ENCODE assay signal across 20 cellular contexts in the genomic region with DNA sequence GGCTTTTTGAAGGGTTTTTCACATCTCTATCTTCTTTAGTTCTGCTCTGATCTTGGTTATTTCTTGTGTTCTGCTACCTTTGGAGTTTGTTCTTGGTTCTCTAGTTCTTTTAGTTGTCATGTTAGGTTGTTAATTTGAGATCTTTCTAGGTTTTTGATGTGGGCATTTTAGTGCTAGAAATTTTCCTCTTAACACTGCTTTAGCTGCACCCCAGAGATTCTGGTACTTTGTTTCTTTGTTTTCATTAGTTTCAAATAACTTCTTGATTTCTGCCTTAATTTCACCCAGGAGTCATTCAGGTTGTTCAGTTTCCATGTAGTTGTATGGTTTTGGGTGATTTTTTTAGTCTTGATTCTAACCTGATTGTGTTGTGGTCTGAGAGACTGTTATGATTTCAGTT. TPM values are rescaled to one million over a fixed set of nuclear protein-coding genes. Genes with fewer than 3 reads are reported as not detected.
DNase-seq lines count a peak whose midpoint lies in the region; ATAC-seq, FAIRE-seq and TF ChIP-seq lines count a peak whose summit lies in the region.
"Had no signal": no experiment of that assay in that cellular context is flagged by ENCODE, and none has a peak within 500 bp of the region (broad histone marks: within the 10 kb centered on the region; RNA-seq: fewer than 3 reads in every experiment).

No MANE protein-coding gene starts in this region.

- CTCF ChIA-PET in activated CD4-positive, alpha-beta T cell treated with anti-CD3 and anti-CD28 coated beads, Interleukin-2, amount 10 ng/mL, durations not matched to agents 7 days and 5 days (lab: Charles Lee) = interaction anchor here (0.7 kb wide), 1 partner anchor 12 kb away, joined by 3 read pairs; no protein-coding TSS in a partner anchor
- CTCF ChIA-PET in HEK293 (lab: Yijun Ruan, JAX) = no interaction called here
- CTCF ChIA-PET in K562 (lab: Yijun Ruan, JAX; ENCODE audit: low intra/inter-chr PET ratio) = no interaction called here

- no peaks in the 10 kb centered on the region for H3K9me1 ChIP-seq in K562 (ENCODE audit: control insufficient read depth, insufficient read depth, low read length)

- BruUV-seq in K562 (replicated peaks; lab: Mats Ljungman, UMichigan) = no TSS peak

- DNase-seq in activated CD4-positive, alpha-beta T cell treated with anti-CD3 and anti-CD28 coated beads, Interleukin-2, amount 10 ng/mL, durations not matched to agents 7 days and 5 days = no peak
- DNase-seq in activated CD4-positive, alpha-beta T cell treated with anti-CD3 and anti-CD28 coated beads, Interleukin-2, amount 50 U/mL, for 1 hour = no peak
- DNase-seq in K562 (ENCODE audit: extremely low read depth in 1 of 4, low spot score in 3 of 4) = no peak
- DNase-seq in caudate nucleus (lab: John Stamatoyannopoulos, UW) = no peak
- DNase-seq: AML-193; Caco-2; Calu3; CD4-positive, alpha-beta T cell; CD8-positive, alpha-beta T cell; DMS79 treated with DMSO at 0.1 percent for 48 hours; GF-D8 had no signal

- TF ChIP-seq EP300 in K562 (IDR thresholded peaks at IDR 0.05; ENCODE audit: low read length) = no peak

- H3K4me2 ChIP-seq in K562 (ENCODE audit: insufficient read depth, low read length) = no peak overlapping the region
- H3K4me2 ChIP-seq: A549; BLaER1 treated with 17β-estradiol and CSF1 and Interleukin-3, amounts not matched to agents 10 nM and 100 nM had no signal

- intact Hi-C loops in K562 (cut with micrococcal nuclease) = no loop called here

- no peak overlapping the region for H3K9ac ChIP-seq in K562 (ENCODE audit: insufficient read depth in 1 of 2, low read depth in 2 of 2, low read length in 2 of 2)
- H3K9ac ChIP-seq: BLaER1 treated with 17β-estradiol and CSF1 and Interleukin-3, amounts not matched to agents 10 nM and 100 nM had no signal

- in situ Hi-C loops in K562 (cut with MboI) = no loop called here

- H3K79me2 ChIP-seq in K562 (ENCODE audit: control insufficient read depth, insufficient read depth, low read length) = peaks cover 73% of the 10 kb centered on the region

- H2AFZ ChIP-seq in K562 (ENCODE audit: low read depth, low read length) = no peak overlapping the region

- no peak overlapping the region for H3K4me3 ChIP-seq in HEK293 (ENCODE audit: low read depth, low read length)
- H3K4me3 ChIP-seq in K562 = no peak overlapping the region
- H3K4me3 ChIP-seq: A549; BLaER1 treated with 17β-estradiol and CSF1 and Interleukin-3, amounts not matched to agents 10 nM and 100 nM had no signal

- TF ChIP-seq CTCF in HEK293 (tag by site-specific recombination; IDR thresholded peaks at IDR 0.05) (no peak), K562 (IDR thresholded peaks at IDR 0.05 in 2 of 3, conservative IDR thresholded peaks at IDR 0.05 in 1 of 3; ENCODE audit: insufficient read depth in 2 of 3, low read depth in 1 of 3, low read length in 3 of 3) (no peak)

- no peak for TF ChIP-seq RAD21 in K562 (CRISPR knock-in tag; conservative IDR thresholded peaks at IDR 0.05 in 1 of 2, IDR thresholded peaks at IDR 0.05 in 1 of 2)

- H3K9me3 Mint-ChIP-seq in activated CD4-positive, alpha-beta T cell treated with anti-CD3 and anti-CD28 coated beads, Interleukin-2, amount 10 ng/mL, durations not matched to agents 7 days and 5 days = peaks cover 51% of the 10 kb centered on the region

- H4K20me1 ChIP-seq in K562 (replicated peaks; ENCODE audit: control insufficient read depth, insufficient read depth, low read length) = no peaks in the 10 kb centered on the region
- H4K20me1 ChIP-seq: BLaER1 treated with 17β-estradiol and CSF1 and Interleukin-3, amounts not matched to agents 10 nM and 100 nM had no signal

- H3K36me3 ChIP-seq in HEK293 (ENCODE audit: control insufficient read depth in 2 of 2, insufficient read depth in 1 of 2, low read length in 2 of 2) = peaks cover 0 to 2% of the 10 kb centered on the region in 2 experiments; a peak in 1 of 3 replicates
- H3K36me3 ChIP-seq in K562 (ENCODE audit: control insufficient read depth, insufficient read depth, low read length) = peaks cover 17% of the 10 kb centered on the region; the same call in 1 of the 3 replicates

- peaks cover 8% of the 10 kb centered on the region for H3K4me1 Mint-ChIP-seq in activated CD4-positive, alpha-beta T cell treated with anti-CD3 and anti-CD28 coated beads, Interleukin-2, amount 10 ng/mL, durations not matched to agents 7 days and 5 days

- TF ChIP-seq POLR2A in K562 (conservative IDR thresholded peaks at IDR 0.05) = no peak

- H3K9me3 ChIP-seq in HEK293 (ENCODE audit: control insufficient read depth, insufficient read depth, low read depth, low read length) (no peaks in the 10 kb centered on the region), K562 (replicated peaks; ENCODE audit: control insufficient read depth, insufficient read depth, low read depth, low read length) (peaks cover 12% of the 10 kb centered on the region)

- peak overlapping the region; percentile 47 for H3K27ac Mint-ChIP-seq in activated CD4-positive, alpha-beta T cell treated with anti-CD3 and anti-CD28 coated beads, Interleukin-2, amount 10 ng/mL, durations not matched to agents 7 days and 5 days
- H3K27ac Mint-ChIP-seq: B cell; CD4-positive, alpha-beta T cell; CD8-positive, alpha-beta T cell had no signal

- H3K36me3 Mint-ChIP-seq in activated CD4-positive, alpha-beta T cell treated with anti-CD3 and anti-CD28 coated beads, Interleukin-2, amount 10 ng/mL, durations not matched to agents 7 days and 5 days (ENCODE audit: low read depth) = peaks cover 75% of the 10 kb centered on the region

- H3K4me1 ChIP-seq in HEK293 (ENCODE audit: control insufficient read depth, insufficient read depth, low read length) = no peaks in the 10 kb centered on the region
- H3K4me1 ChIP-seq in K562 (replicated peaks in 1 of 2; ENCODE audit: control insufficient read depth in 2 of 2, insufficient read depth in 2 of 2, low read length in 2 of 2) = no peaks in the 10 kb centered on the region
- H3K4me1 ChIP-seq: BLaER1 treated with 17β-estradiol and CSF1 and Interleukin-3, amounts not matched to agents 10 nM and 100 nM had no signal

- POLR2A ChIA-PET in activated CD4-positive, alpha-beta T cell treated with anti-CD3 and anti-CD28 coated beads, Interleukin-2, amount 10 ng/mL, durations not matched to agents 7 days and 5 days (lab: Charles Lee) = no interaction called here
- POLR2A ChIA-PET in HEK293 (lab: Yijun Ruan, JAX) = interaction anchor here (0.6 kb wide), 1 partner anchor 1247 kb away, joined by 3 read pairs; no protein-coding TSS in a partner anchor
- POLR2A ChIA-PET in K562 (lab: Yijun Ruan, JAX) = interaction anchor here (0.6 kb wide), 1 partner anchor 329 kb away, joined by 3 read pairs; no protein-coding TSS in a partner anchor

- no peak for ATAC-seq in K562
- ATAC-seq: A549; CD8-positive, alpha-beta T cell had no signal

- H3K27me3 ChIP-seq in K562 (ENCODE audit: control insufficient read depth in 2 of 2, insufficient read depth in 2 of 2, low read length in 2 of 2) = no peaks in the 10 kb centered on the region
- H3K27me3 ChIP-seq: BLaER1 treated with 17β-estradiol and CSF1 and Interleukin-3, amounts not matched to agents 10 nM and 100 nM had no signal

- H3K27ac ChIP-seq in HEK293 (ENCODE audit: extremely low read depth, low read depth, low read length) (no peak overlapping the region), K562 (ENCODE audit: extremely low read depth, low read depth, low read length) (no peak overlapping the region), caudate nucleus (ENCODE audit: low read depth, low read length) (no peak overlapping the region)
- H3K27ac ChIP-seq: 22Rv1; A549; BLaER1 treated with 17β-estradiol and CSF1 and Interleukin-3, amounts not matched to agents 10 nM and 100 nM; C4-2B had no signal

- no peak overlapping the region for H3K4me3 Mint-ChIP-seq in activated CD4-positive, alpha-beta T cell treated with anti-CD3 and anti-CD28 coated beads, Interleukin-2, amount 10 ng/mL, durations not matched to agents 7 days and 5 days
- H3K4me3 Mint-ChIP-seq: B cell; CD4-positive, alpha-beta T cell; CD8-positive, alpha-beta T cell had no signal

- peak; percentile 40 for FAIRE-seq in K562 (lab: Jason Lieb, UNC)
- FAIRE-seq: A549, G401.6, GM12891, GM19239 had no signal

- H3K27me3 Mint-ChIP-seq in activated CD4-positive, alpha-beta T cell treated with anti-CD3 and anti-CD28 coated beads, Interleukin-2, amount 10 ng/mL, durations not matched to agents 7 days and 5 days = no peaks in the 10 kb centered on the region
- H3K27me3 Mint-ChIP-seq: B cell; CD4-positive, alpha-beta T cell had no signal

TF ChIP-seq in HEK293, 187 proteins besides CTCF, POLR2A, EP300 and RAD21 (continues in another document):
- TF ChIP-seq GLIS1 (tag by site-specific recombination; IDR thresholded peaks at IDR 0.05) = no peak
- no peak for TF ChIP-seq ZNF624 (tag by site-specific recombination; IDR thresholded peaks at IDR 0.05)

TF ChIP-seq in K562, 482 proteins besides CTCF, POLR2A, EP300 and RAD21:
- TF ChIP-seq GABPB1 (CRISPR knock-in tag; IDR thresholded peaks at IDR 0.05) = no peak
- no peak for TF ChIP-seq WHSC1 (IDR thresholded peaks at IDR 0.05; ENCODE audit: low read length)
- no peak for TF ChIP-seq RFX7 (CRISPR knock-in tag; IDR thresholded peaks at IDR 0.05)
- no peak for TF ChIP-seq PTRF (tag; IDR thresholded peaks at IDR 0.05)
- TF ChIP-seq FOXJ2 (tag; IDR thresholded peaks at IDR 0.05) = 0 out of 2 replicates have a peak, but pooled peaks have one; percentile 16

RNA-seq across cellular contexts. Expression of a gene that starts 34.7 kb away (rescaled TPM):
- total RNA-seq in activated CD4-positive, alpha-beta T cell treated with anti-CD3 and anti-CD28 coated beads, Interleukin-2, amount 10 ng/mL, durations not matched to agents 7 days and 5 days = 10 to 100 TPM; 61.2 to 61.3 TPM
- 22.6 and 91.3 TPM in 2 replicates for total RNA-seq in K562 (2011; cell fraction: chromatin; rRNA removed; ENCODE audit: low replicate concordance)
- 7.7 and 12.5 TPM in 2 replicates for total RNA-seq in K562 (2011; cell fraction: nucleolus; rRNA removed)
- 32.9 and 66.5 TPM in 2 replicates for total RNA-seq in K562 (2011; cell fraction: nucleoplasm; rRNA removed)
- total RNA-seq in K562 (2014; rRNA removed) (144 and 211 TPM in 2 replicates), K562 (2014; rRNA removed; fragmentation: Illumina TruSeq; extraction: Trizol) (80.7 and 91.4 TPM in 2 replicates), K562 (2015; rRNA removed; fragmentation: Illumina TruSeq; extraction: Trizol) (66.2 and 73.4 TPM in 2 replicates), K562 (2021) (95.6 and 97.1 TPM in 2 replicates)
- polyA plus RNA-seq in K562 (2011; rRNA removed) (30.5 and 63.1 TPM in 2 replicates), K562 (2014; fragmentation: Illumina TruSeq; extraction: Trizol) (43.8 and 53.3 TPM in 2 replicates), K562 (2014; fragmentation: Nextera tagmentation; extraction: Ambion mirVana) (10 to 100 TPM; 15.5 to 15.6 TPM), K562 (2014; rRNA removed) (55.5 and 60.1 TPM in 2 replicates)
- 10.1 and 10.3 TPM in 2 replicates for polyA plus RNA-seq in K562 (2011; cell fraction: cytosol; rRNA removed)
- 11.9 and 21.7 TPM in 2 replicates for polyA plus RNA-seq in K562 (2011; cell fraction: nucleus; rRNA removed)
- polyA plus RNA-seq in K562 (2012) = 39.2 and 44.1 TPM in 2 replicates
- 78.3 and 102 TPM in 2 replicates for polyA minus RNA-seq in K562 (2011; rRNA and poly(A)+ RNA removed)
- 27.3 and 41.2 TPM in 2 replicates for polyA minus RNA-seq in K562 (2011; cell fraction: cytosol; rRNA and poly(A)+ RNA removed)
- 27.6 and 51.5 TPM in 2 replicates for polyA minus RNA-seq in K562 (2011; cell fraction: nucleus; rRNA and poly(A)+ RNA removed)
